Comparison of ENCODE assay signal across 8 cellular contexts in genomic region chr2:159285929-159286708, GRCh38. TPM values are rescaled to one million over a fixed set of nuclear protein-coding genes. Genes with fewer than 3 reads are reported as not detected.
DNase-seq lines count a peak whose midpoint lies in the region; ATAC-seq, FAIRE-seq and TF ChIP-seq lines count a peak whose summit lies in the region.

A gene with protein sequence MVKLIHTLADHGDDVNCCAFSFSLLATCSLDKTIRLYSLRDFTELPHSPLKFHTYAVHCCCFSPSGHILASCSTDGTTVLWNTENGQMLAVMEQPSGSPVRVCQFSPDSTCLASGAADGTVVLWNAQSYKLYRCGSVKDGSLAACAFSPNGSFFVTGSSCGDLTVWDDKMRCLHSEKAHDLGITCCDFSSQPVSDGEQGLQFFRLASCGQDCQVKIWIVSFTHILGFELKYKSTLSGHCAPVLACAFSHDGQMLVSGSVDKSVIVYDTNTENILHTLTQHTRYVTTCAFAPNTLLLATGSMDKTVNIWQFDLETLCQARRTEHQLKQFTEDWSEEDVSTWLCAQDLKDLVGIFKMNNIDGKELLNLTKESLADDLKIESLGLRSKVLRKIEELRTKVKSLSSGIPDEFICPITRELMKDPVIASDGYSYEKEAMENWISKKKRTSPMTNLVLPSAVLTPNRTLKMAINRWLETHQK (minus strand): TSS chr2:159286703. CDS start chr2:159283069, 3,634 bp downstream.

- H3K4me1 ChIP-seq in neural progenitor cell: peaks cover 7% of the 10 kb centered on the region

- peaks cover 25% of the 10 kb centered on the region for H3K4me1 Mint-ChIP-seq in activated naive CD4-positive, alpha-beta T cell treated with anti-CD3 and anti-CD28 coated beads for 36 hours (ENCODE audit: low read depth)
- H3K4me1 Mint-ChIP-seq in neural progenitor cell: peaks cover 7% of the 10 kb centered on the region

- intact Hi-C loops in activated naive CD4-positive, alpha-beta T cell treated with anti-CD3 and anti-CD28 coated beads for 36 hours (cut with micrococcal nuclease): loop anchor here (1.0 to 5.0 kb wide), 11 partner anchors 134 to 1659 kb away; partner anchors contain the start of genes ACVR1C, BAZ2B, CCDC148 and LY75

- H3K4me3 ChIP-seq in AG04450 (ENCODE audit: low read depth, low read length): peak within 1 kb of the TSS; percentile 92
- H3K4me3 ChIP-seq in neural progenitor cell: peak within 1 kb of the TSS; percentile 61

- H3F3A ChIP-seq in neural progenitor cell (ENCODE audit: low read depth): peaks cover 25% of the 10 kb centered on the region

- CTCF ChIA-PET in AG04450 (lab: Charles Lee): interaction anchor here (0.9 kb wide), 1 partner anchor 167 kb away, joined by 3 read pairs; no protein-coding TSS in a partner anchor
- CTCF ChIA-PET in activated naive CD4-positive, alpha-beta T cell treated with anti-CD3 and anti-CD28 coated beads for 36 hours (lab: Charles Lee): interaction anchor here (0.9 to 1.4 kb wide), 2 partner anchors 9 to 384 kb away, joined by 3 read pairs; no protein-coding TSS in a partner anchor

- no peak for TF ChIP-seq CTCF in AG04450 (IDR thresholded peaks at IDR 0.05; ENCODE audit: low read depth, low read length)
- TF ChIP-seq CTCF in neural progenitor cell (IDR thresholded peaks at IDR 0.05): no peak

- H3K4me3 Mint-ChIP-seq in activated naive CD4-positive, alpha-beta T cell treated with anti-CD3 and anti-CD28 coated beads for 36 hours: peak within 1 kb of the TSS; percentile 87
- peak within 1 kb of the TSS; percentile 91 for H3K4me3 Mint-ChIP-seq in neural progenitor cell

- no peaks in the 10 kb centered on the region for H3K27me3 Mint-ChIP-seq in activated naive CD4-positive, alpha-beta T cell treated with anti-CD3 and anti-CD28 coated beads for 36 hours (ENCODE audit: low read depth)
- H3K27me3 Mint-ChIP-seq in neural progenitor cell (ENCODE audit: insufficient read depth, low read depth): peaks cover 6% of the 10 kb centered on the region

- H3K36me3 ChIP-seq in neural progenitor cell: no peaks in the 10 kb centered on the region

- H2AFZ ChIP-seq in neural progenitor cell (replicated peaks): peak within 1 kb of the TSS; percentile 88

- H3K27me3 ChIP-seq in AG04450 (ENCODE audit: control insufficient read depth, insufficient read depth, low read length): no peaks in the 10 kb centered on the region
- H3K27me3 ChIP-seq in neural progenitor cell: no peaks in the 10 kb centered on the region

- H3K9me3 ChIP-seq in AG04450 (ENCODE audit: control insufficient read depth, insufficient read depth, low read length) (no peaks in the 10 kb centered on the region; the same call in 1 of the 2 replicates), neural progenitor cell (ENCODE audit: low read depth) (no peaks in the 10 kb centered on the region)

- DNase-seq in AG04450 (ENCODE audit: low read depth, low spot score) (no peak), NCI-H526 treated with DMSO at 0.1 percent for 48 hours (lab: John Stamatoyannopoulos, UW) (peak; percentile 65), frontal cortex (ENCODE audit: low spot score in 2 of 2) (peak; percentile 26 to 36), neural progenitor cell (ENCODE audit: low spot score) (peak; percentile 77), urothelium cell line (ENCODE audit: low spot score) (peak; percentile 53)
- DNase-seq in activated naive CD4-positive, alpha-beta T cell treated with anti-CD3 and anti-CD28 coated beads for 36 hours: peak; percentile 31

- peak within 1 kb of the TSS; percentile 75 for H3K27ac Mint-ChIP-seq in activated naive CD4-positive, alpha-beta T cell treated with anti-CD3 and anti-CD28 coated beads for 36 hours
- peak within 1 kb of the TSS; percentile 60 for H3K27ac Mint-ChIP-seq in neural progenitor cell

- H3K27ac ChIP-seq in AG04450 (ENCODE audit: low read depth, low read length) (peak within 1 kb of the TSS; percentile 77), neural progenitor cell (peak within 1 kb of the TSS; percentile 39)

- peaks cover 5% of the 10 kb centered on the region for H3K79me2 ChIP-seq in neural progenitor cell (ENCODE audit: low read depth)

- peak within 1 kb of the TSS; percentile 79 for H3K4me2 ChIP-seq in neural progenitor cell

- H3K9ac ChIP-seq in neural progenitor cell: peak within 1 kb of the TSS; percentile 8

- peak; percentile 38 for ATAC-seq in GM18502 (IDR thresholded peaks at IDR 0.05; ENCODE audit: poor library complexity, unreplicated experiment)
- ATAC-seq in HG03064 (IDR thresholded peaks at IDR 0.05; ENCODE audit: low read depth, unreplicated experiment): peak; percentile 7

- FAIRE-seq in frontal cortex (lab: Jason Lieb, UNC): no peak
- FAIRE-seq in urothelium cell line (lab: Jason Lieb, UNC): no peak

- POLR2A ChIA-PET in AG04450 (lab: Yijun Ruan, JAX): interaction anchor here (0.6 to 2.2 kb wide), 6 partner anchors 29 to 426 kb away, joined by 3 to 9 read pairs (median 5); partner anchors contain the start of gene MARCHF7

- H3K9me3 Mint-ChIP-seq in activated naive CD4-positive, alpha-beta T cell treated with anti-CD3 and anti-CD28 coated beads for 36 hours: no peaks in the 10 kb centered on the region
- H3K9me3 Mint-ChIP-seq in neural progenitor cell: no peaks in the 10 kb centered on the region

- H4K20me1 ChIP-seq in neural progenitor cell (ENCODE audit: low read depth): no peaks in the 10 kb centered on the region

- peaks cover 3% of the 10 kb centered on the region for H3K36me3 Mint-ChIP-seq in activated naive CD4-positive, alpha-beta T cell treated with anti-CD3 and anti-CD28 coated beads for 36 hours (ENCODE audit: low read depth)
- no peaks in the 10 kb centered on the region for H3K36me3 Mint-ChIP-seq in neural progenitor cell

RNA-seq across cellular contexts. Expression of the gene that starts here (rescaled TPM):
- polyA plus RNA-seq in AG04450 (2011; rRNA removed): 6.8 and 7.6 TPM in 2 replicates
- polyA minus RNA-seq in AG04450 (2011; rRNA and poly(A)+ RNA removed): 8.6 and 12.7 TPM in 2 replicates
- 1 to 10 TPM; 5.6 to 6.6 TPM for total RNA-seq in activated naive CD4-positive, alpha-beta T cell treated with anti-CD3 and anti-CD28 coated beads for 36 hours
- total RNA-seq in frontal cortex (22.4 TPM), neural progenitor cell (ENCODE audit: low replicate concordance) (5.2 and 7.1 TPM in 2 replicates)
